6 cellular contexts compared by ENCODE assay signal in genomic region chr16:23508589-23509440, GRCh38. TPM values are rescaled to one million over a fixed set of nuclear protein-coding genes. Genes with fewer than 3 reads are reported as not detected.
DNase-seq lines count a peak whose midpoint lies in the region; ATAC-seq and TF ChIP-seq lines count a peak whose summit lies in the region.

No MANE protein-coding gene starts in this region.

- no peak for TF ChIP-seq CTCF in body of pancreas (IDR thresholded peaks at IDR 0.05)

- no peaks in the 10 kb centered on the region for H3K9me3 ChIP-seq in body of pancreas

- peaks cover 7% of the 10 kb centered on the region for H3K36me3 Mint-ChIP-seq in natural killer cell treated with Interleukin-12 subunit alpha and Interleukin-12 subunit beta and Interleukin-15 and Interleukin-18, amount 100 ng/mL, for 72 hours

- peak overlapping the region; percentile 83 for H3K4me3 Mint-ChIP-seq in natural killer cell treated with Interleukin-12 subunit alpha and Interleukin-12 subunit beta and Interleukin-15 and Interleukin-18, amount 100 ng/mL, for 72 hours

- no peaks in the 10 kb centered on the region for H3K36me3 ChIP-seq in body of pancreas (replicated peaks in 1 of 2; ENCODE audit: insufficient read depth in 1 of 2, low read depth in 2 of 2)

- no peaks in the 10 kb centered on the region for H3K9me3 Mint-ChIP-seq in natural killer cell treated with Interleukin-12 subunit alpha and Interleukin-12 subunit beta and Interleukin-15 and Interleukin-18, amount 100 ng/mL, for 72 hours

- peak in 2 of 3 donors; percentile 44 to 58 for TF ChIP-seq POLR2A in body of pancreas (IDR thresholded peaks at IDR 0.05)

- 7 to 12% methylated on average over 28 of the region's 28 CpGs for WGBS in body of pancreas, 2 donors

- peak overlapping the region; percentile 17 to 56 for H3K27ac Mint-ChIP-seq in natural killer cell treated with Interleukin-12 subunit alpha and Interleukin-12 subunit beta and Interleukin-15 and Interleukin-18, amount 100 ng/mL, for 72 hours

- intact Hi-C loops in body of pancreas (cut with DNase I) = loop anchor here (10.0 kb wide), 1 partner anchor 46 kb away; the partner anchor contains the start of genes EARS2 and UBFD1
- intact Hi-C loops in sciatic nerve (cut with DNase I) = no loop called here

- H3K27me3 ChIP-seq in body of pancreas = no peaks in the 10 kb centered on the region

- peaks cover 41 to 54% of the 10 kb centered on the region in 2 donors for H3K4me1 Mint-ChIP-seq in natural killer cell treated with Interleukin-12 subunit alpha and Interleukin-12 subunit beta and Interleukin-15 and Interleukin-18, amount 100 ng/mL, for 72 hours (ENCODE audit: low read depth in 2 of 2)

- H3K27me3 Mint-ChIP-seq in natural killer cell treated with Interleukin-12 subunit alpha and Interleukin-12 subunit beta and Interleukin-15 and Interleukin-18, amount 100 ng/mL, for 72 hours = no peaks in the 10 kb centered on the region

- DNase-seq in DMS79 treated with DMSO at 0.1 percent for 48 hours (lab: John Stamatoyannopoulos, UW) (peak; percentile 18), DMS79 (lab: John Stamatoyannopoulos, UW) (no peak), body of pancreas (peak; percentile 38 to 42 (median 40)), sciatic nerve (ENCODE audit: low spot score) (no peak), SW480 (ENCODE audit: low spot score) (no peak)
- DNase-seq in natural killer cell treated with Interleukin-12 subunit alpha and Interleukin-12 subunit beta and Interleukin-15 and Interleukin-18, amount 100 ng/mL, for 72 hours (ENCODE audit: low spot score) = no peak

- ATAC-seq in body of pancreas (peak; percentile 4), sciatic nerve (no peak)
- no peak for ATAC-seq in natural killer cell treated with Interleukin-12 subunit alpha and Interleukin-12 subunit beta and Interleukin-15 and Interleukin-18, amount 100 ng/mL, for 72 hours

- H3K27ac ChIP-seq in body of pancreas = peak overlapping the region; percentile 59 to 93 (median 92)

- H3K4me3 ChIP-seq in body of pancreas = peak overlapping the region; percentile 70 to 85

- peaks cover 56% of the 10 kb centered on the region for H3K4me1 ChIP-seq in body of pancreas

RNA-seq across cellular contexts. Expression of gene GGA2, which starts 1.5 kb away (rescaled TPM):
- total RNA-seq in body of pancreas = 10 to 100 TPM; 59.3 to 64.6 TPM
- 10 to 100 TPM; 61.0 to 97.3 TPM for total RNA-seq in natural killer cell treated with Interleukin-12 subunit alpha and Interleukin-12 subunit beta and Interleukin-15 and Interleukin-18, amount 100 ng/mL, for 72 hours
- 62.9 TPM for total RNA-seq in sciatic nerve

RNA-seq across cellular contexts. Expression of gene EARS2, which starts 48.3 kb away (rescaled TPM):
- total RNA-seq in body of pancreas (10 to 100 TPM; 18.2 to 83.1 TPM), sciatic nerve (16.0 TPM)
- total RNA-seq in natural killer cell treated with Interleukin-12 subunit alpha and Interleukin-12 subunit beta and Interleukin-15 and Interleukin-18, amount 100 ng/mL, for 72 hours = 10 to 100 TPM; 19.2 to 34.9 TPM

RNA-seq across cellular contexts. Expression of gene UBFD1, which starts 48.7 kb away (rescaled TPM):
- total RNA-seq in body of pancreas (10 to 100 TPM; 42.0 to 57.0 TPM), sciatic nerve (38.2 TPM)
- total RNA-seq in natural killer cell treated with Interleukin-12 subunit alpha and Interleukin-12 subunit beta and Interleukin-15 and Interleukin-18, amount 100 ng/mL, for 72 hours = 10 to 100 TPM; 53.8 to 87.1 TPM

RNA-seq across cellular contexts. Expression of gene COG7, which starts 55.8 kb away (rescaled TPM):
- total RNA-seq in body of pancreas (10 to 100 TPM; 19.5 to 43.5 TPM), sciatic nerve (29.4 TPM)
- 10 to 100 TPM; 21.9 to 28.2 TPM for total RNA-seq in natural killer cell treated with Interleukin-12 subunit alpha and Interleukin-12 subunit beta and Interleukin-15 and Interleukin-18, amount 100 ng/mL, for 72 hours

Comparison
In these comparisons a context has a peak if more than half of its experiments do, and no peak if none do; other contexts are left out.
1. DNase-seq: peak in DMS79 treated with DMSO at 0.1 percent for 48 hours (single experiment) and body of pancreas (4 of 4); none in DMS79 (single experiment), natural killer cell treated with Interleukin-12 subunit alpha and Interleukin-12 subunit beta and Interleukin-15 and Interleukin-18, amount 100 ng/mL, for 72 hours (single experiment), sciatic nerve (single experiment) and SW480 (single experiment).